In genomic region chrX:134810211-134810610, GRCh38 we compare ENCODE assay signal across 1 cellular context.
A peak's percentile ranks its signal among the peaks of the same experiment; 100 is the strongest.
TF ChIP-seq lines count a peak whose summit lies in the region.

No MANE protein-coding gene starts in this region.

TF ChIP-seq in K562, 482 proteins besides CTCF, POLR2A, EP300 and RAD21 (continued from another document):
- TF ChIP-seq CHD7 (IDR thresholded peaks at IDR 0.05; ENCODE audit: low read depth, low read length) (no peak), RAD51 (IDR thresholded peaks at IDR 0.05; ENCODE audit: borderline replicate concordance, low read depth) (no peak), DMBX1 (CRISPR knock-in tag; IDR thresholded peaks at IDR 0.05; ENCODE audit: borderline replicate concordance) (no peak), ZNF232 (CRISPR knock-in tag; IDR thresholded peaks at IDR 0.05) (no peak), TEAD4 (IDR thresholded peaks at IDR 0.05; ENCODE audit: low read length) (peak; percentile 74), TEAD4 (CRISPR knock-in tag; IDR thresholded peaks at IDR 0.05; ENCODE audit: borderline replicate concordance) (no peak), ATF3 (IDR thresholded peaks at IDR 0.05) (no peak), ATF3 (CRISPR knock-in tag; conservative IDR thresholded peaks at IDR 0.05) (no peak), ZNF174 (CRISPR knock-in tag; IDR thresholded peaks at IDR 0.05) (no peak), SFPQ (IDR thresholded peaks at IDR 0.05; ENCODE audit: low read depth, low read length) (no peak), ZNF124 (CRISPR knock-in tag; IDR thresholded peaks at IDR 0.05) (no peak), MTA3 (IDR thresholded peaks at IDR 0.05; ENCODE audit: borderline replicate concordance) (no peak), TCF7L2 (IDR thresholded peaks at IDR 0.05; ENCODE audit: low read depth, low read length) (no peak), ZZZ3 (IDR thresholded peaks at IDR 0.05) (no peak), THAP7 (CRISPR knock-in tag; IDR thresholded peaks at IDR 0.05) (no peak), ZNF589 (CRISPR knock-in tag; IDR thresholded peaks at IDR 0.05; ENCODE audit: low read depth) (no peak), SPI1 (IDR thresholded peaks at IDR 0.05; ENCODE audit: borderline replicate concordance, low read depth, low read length) (no peak), NCOA4 (IDR thresholded peaks at IDR 0.05; ENCODE audit: partially characterized antibody) (no peak), ZBTB34 (CRISPR knock-in tag; IDR thresholded peaks at IDR 0.05) (no peak), E2F5 (CRISPR knock-in tag; IDR thresholded peaks at IDR 0.05) (no peak), SMARCE1 (IDR thresholded peaks at IDR 0.05) (peak; percentile 47), GATAD2A (IDR thresholded peaks at IDR 0.05) (no peak), ZNF23 (CRISPR knock-in tag; IDR thresholded peaks at IDR 0.05) (no peak), NR3C1 (CRISPR knock-in tag; IDR thresholded peaks at IDR 0.05) (no peak)
